In genomic region chr1:59332221-59332620, GRCh38 we compare ENCODE assay signal across 18 cellular contexts.
"Had no signal": no experiment of that assay in that cellular context is flagged by ENCODE, and none has a peak within 500 bp of the region (broad histone marks: within the 10 kb centered on the region; RNA-seq: fewer than 3 reads in every experiment).

No MANE protein-coding gene starts in this region.

- H3K9me3 ChIP-seq: prostate gland, suprapubic skin, upper lobe of left lung had no signal

- H3K4me3 Mint-ChIP-seq: activated CD4-positive, alpha-beta memory T cell treated with anti-CD3 and anti-CD28 coated beads, Interleukin-2, amount 10 ng/mL, durations not matched to agents 7 days and 5 days; activated naive CD4-positive, alpha-beta T cell treated with anti-CD3 and anti-CD28 coated beads for 36 hours; stimulated activated naive CD8-positive, alpha-beta T cell treated with anti-CD3 and anti-CD28 coated beads, Interleukin-15, Interleukin-2, amounts not matched to agents 100 ng/mL and 50 ng/mL, for 24 hours; T-helper 1 cell treated with Interleukin-12 subunit alpha and Interleukin-12 subunit beta and Interleukin-4 antibody, amounts not matched to agents 30 μg/mL and 1 μg/mL, for 36 hours had no signal

- H3K27ac ChIP-seq: dorsolateral prefrontal cortex, prostate gland, suprapubic skin, upper lobe of left lung, VCaP had no signal

- H3K27me3 ChIP-seq: dorsolateral prefrontal cortex, suprapubic skin, upper lobe of left lung had no signal

- H3K9me3 Mint-ChIP-seq: activated CD4-positive, alpha-beta memory T cell treated with anti-CD3 and anti-CD28 coated beads, Interleukin-2, amount 10 ng/mL, durations not matched to agents 7 days and 5 days; activated naive CD4-positive, alpha-beta T cell treated with anti-CD3 and anti-CD28 coated beads for 36 hours; stimulated activated naive CD8-positive, alpha-beta T cell treated with anti-CD3 and anti-CD28 coated beads, Interleukin-15, Interleukin-2, amounts not matched to agents 100 ng/mL and 50 ng/mL, for 24 hours had no signal

- H3K36me3 ChIP-seq: prostate gland, suprapubic skin, upper lobe of left lung had no signal

- H3K27ac Mint-ChIP-seq: activated naive CD4-positive, alpha-beta T cell treated with anti-CD3 and anti-CD28 coated beads for 36 hours; stimulated activated naive CD8-positive, alpha-beta T cell treated with anti-CD3 and anti-CD28 coated beads, Interleukin-15, Interleukin-2, amounts not matched to agents 100 ng/mL and 50 ng/mL, for 24 hours had no signal

- H3K27me3 Mint-ChIP-seq: activated CD4-positive, alpha-beta memory T cell treated with anti-CD3 and anti-CD28 coated beads, Interleukin-2, amount 10 ng/mL, durations not matched to agents 7 days and 5 days; stimulated activated naive CD8-positive, alpha-beta T cell treated with anti-CD3 and anti-CD28 coated beads, Interleukin-15, Interleukin-2, amounts not matched to agents 100 ng/mL and 50 ng/mL, for 24 hours had no signal

- DNase-seq: activated CD4-positive, alpha-beta memory T cell treated with anti-CD3 and anti-CD28 coated beads, Interleukin-2, amount 10 ng/mL, durations not matched to agents 7 days and 5 days; activated CD8-positive, alpha-beta memory T cell treated with anti-CD3 and anti-CD28 coated beads, Interleukin-2, amount 50 U/mL, for 4 hours; activated naive CD4-positive, alpha-beta T cell treated with anti-CD3 and anti-CD28 coated beads for 36 hours; dorsolateral prefrontal cortex; hypothalamus; kidney glomerular epithelial cell; left ventricle myocardium superior; mesendoderm; right cardiac atrium; stimulated activated CD4-positive, alpha-beta T cell treated with anti-CD3 and anti-CD28 coated beads, Interleukin-15, amount 100 ng/mL, for 24 hours; stimulated activated CD4-positive, alpha-beta T cell treated with anti-CD3 and anti-CD28 coated beads, Interleukin-4, amount 100 ng/mL, for 1 hour; upper lobe of left lung had no signal

- H3K4me1 ChIP-seq: prostate gland, suprapubic skin had no signal

- H3K4me3 ChIP-seq: dorsolateral prefrontal cortex, prostate gland, skin epidermis, suprapubic skin, upper lobe of left lung had no signal

- ATAC-seq: left ventricle myocardium superior, right cardiac atrium had no signal
